ENCODE assay signal across 16 cellular contexts in the genomic region with DNA sequence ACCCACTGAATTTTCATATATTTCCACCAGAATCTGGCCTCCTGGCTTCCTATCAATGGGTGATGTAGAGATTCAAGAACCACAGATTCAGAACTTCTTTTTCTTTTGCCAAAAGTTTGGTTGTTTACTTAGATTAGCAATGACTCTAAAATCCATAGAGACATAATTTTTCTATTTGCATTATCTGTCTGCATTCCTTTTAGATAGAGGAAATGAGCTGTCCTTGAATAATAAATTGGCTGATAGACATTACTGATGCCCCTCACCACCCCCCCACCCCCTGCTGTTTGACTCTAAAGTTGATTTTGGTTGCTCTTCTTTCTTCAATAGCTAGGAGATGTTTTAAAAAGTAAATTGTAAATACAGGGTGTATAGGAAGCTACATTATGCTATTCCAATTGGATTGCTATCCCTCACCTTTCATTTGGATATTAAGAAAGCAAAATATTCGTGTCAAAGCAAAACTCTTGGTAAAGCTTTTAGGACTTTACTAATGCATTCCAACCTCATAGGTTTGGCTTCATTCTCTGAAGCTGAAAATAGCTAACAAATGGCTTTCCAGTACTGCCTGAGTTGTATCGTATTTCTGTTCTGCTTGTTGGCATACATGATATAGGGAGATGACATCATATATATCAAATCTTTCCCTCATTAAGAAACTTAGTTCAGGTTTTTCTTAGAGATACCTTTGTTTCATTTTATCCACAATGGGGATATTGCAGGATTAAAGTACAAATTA.
DNase-seq lines count a peak whose midpoint lies in the region; ATAC-seq and TF ChIP-seq lines count a peak whose summit lies in the region.
"Had no signal": no experiment of that assay in that cellular context is flagged by ENCODE, and none has a peak within 500 bp of the region (broad histone marks: within the 10 kb centered on the region; RNA-seq: fewer than 3 reads in every experiment).

No MANE protein-coding gene starts in this region.

- H3K27ac Mint-ChIP-seq in HFFc6: no peak overlapping the region
- H3K27ac Mint-ChIP-seq: CD8-positive, alpha-beta T cell; T-helper 17 cell had no signal

- H3K4me1 Mint-ChIP-seq in HFFc6 (ENCODE audit: low read depth): peaks cover 8% of the 10 kb centered on the region; the same call in 1 of the 2 replicates

- DNase-seq in DMS 273 (lab: John Stamatoyannopoulos, UW; ENCODE audit: unreplicated experiment) (peak; percentile 17), DMS 273 treated with DMSO at 0.1 percent for 48 hours (lab: John Stamatoyannopoulos, UW) (no peak), NCI-H69 (lab: John Stamatoyannopoulos, UW) (peak; percentile 23), choroid plexus epithelial cell (ENCODE audit: low read depth) (peak; percentile 20), NCI-H187 treated with DMSO at 0.1 percent for 48 hours (lab: John Stamatoyannopoulos, UW) (no peak), HFFc6 (no peak)
- DNase-seq: CD8-positive, alpha-beta T cell; MM.1S; NCI-H1105; NCI-H1694; NCI-H510A; SHP77 treated with DMSO at 0.1 percent for 48 hours; T-helper 17 cell had no signal

- TF ChIP-seq CTCF in choroid plexus epithelial cell (conservative IDR thresholded peaks at IDR 0.05; ENCODE audit: low read depth, low read length) (no peak), HFFc6 (IDR thresholded peaks at IDR 0.05) (no peak)

- H3K4me1 ChIP-seq in skeletal muscle satellite cell (ENCODE audit: control insufficient read depth, insufficient read depth, low read length): peaks cover 32% of the 10 kb centered on the region
- H3K4me1 ChIP-seq: BLaER1 had no signal

- no peaks in the 10 kb centered on the region for H3K36me3 ChIP-seq in skeletal muscle satellite cell (ENCODE audit: insufficient read depth, low read length)
- H3K36me3 ChIP-seq: BLaER1 had no signal

- H3K4me3 Mint-ChIP-seq in HFFc6: no peak overlapping the region
- H3K4me3 Mint-ChIP-seq: CD8-positive, alpha-beta T cell; T-helper 17 cell had no signal

- H3K4me2 ChIP-seq in skeletal muscle satellite cell (ENCODE audit: low read length): peak overlapping the region; percentile 35
- H3K4me2 ChIP-seq: BLaER1 had no signal

- ATAC-seq in GM18858 (IDR thresholded peaks at IDR 0.05; ENCODE audit: unreplicated experiment): no peak
- ATAC-seq: CD8-positive, alpha-beta T cell; T-helper 17 cell had no signal

- no peaks in the 10 kb centered on the region for H3K36me3 Mint-ChIP-seq in HFFc6 (ENCODE audit: low read depth)
- H3K36me3 Mint-ChIP-seq: CD8-positive, alpha-beta T cell had no signal

- H3K27me3 Mint-ChIP-seq in HFFc6 (ENCODE audit: insufficient read depth): no peaks in the 10 kb centered on the region

- no peaks in the 10 kb centered on the region for H3K27me3 ChIP-seq in skeletal muscle satellite cell (ENCODE audit: control insufficient read depth, insufficient read depth, low read length)
- H3K27me3 ChIP-seq: BLaER1 had no signal

- H3K9ac ChIP-seq in skeletal muscle satellite cell (ENCODE audit: low read depth, low read length): no peak overlapping the region
- H3K9ac ChIP-seq: BLaER1 had no signal

- H3K4me3 ChIP-seq in choroid plexus epithelial cell (ENCODE audit: low read depth, low read length): no peak overlapping the region
- H3K4me3 ChIP-seq in skeletal muscle satellite cell (ENCODE audit: low read length): no peak overlapping the region
- H3K4me3 ChIP-seq: BLaER1 had no signal

- no peaks in the 10 kb centered on the region for H3K9me3 ChIP-seq in skeletal muscle satellite cell (replicated peaks; ENCODE audit: low read length)
- H3K9me3 ChIP-seq: BLaER1 had no signal

- H3K9me3 Mint-ChIP-seq in HFFc6: no peaks in the 10 kb centered on the region
- H3K9me3 Mint-ChIP-seq: CD8-positive, alpha-beta T cell had no signal

Comparison
In these comparisons a context has a peak if more than half of its experiments do, and no peak if none do; other contexts are left out.
1. DNase-seq: peak in DMS 273 (single experiment), NCI-H69 (single experiment) and choroid plexus epithelial cell (single experiment); none in DMS 273 treated with DMSO at 0.1 percent for 48 hours (single experiment), NCI-H187 treated with DMSO at 0.1 percent for 48 hours (single experiment) and HFFc6 (single experiment).